ENCODE assay signal across 25 cellular contexts in the genomic region with DNA sequence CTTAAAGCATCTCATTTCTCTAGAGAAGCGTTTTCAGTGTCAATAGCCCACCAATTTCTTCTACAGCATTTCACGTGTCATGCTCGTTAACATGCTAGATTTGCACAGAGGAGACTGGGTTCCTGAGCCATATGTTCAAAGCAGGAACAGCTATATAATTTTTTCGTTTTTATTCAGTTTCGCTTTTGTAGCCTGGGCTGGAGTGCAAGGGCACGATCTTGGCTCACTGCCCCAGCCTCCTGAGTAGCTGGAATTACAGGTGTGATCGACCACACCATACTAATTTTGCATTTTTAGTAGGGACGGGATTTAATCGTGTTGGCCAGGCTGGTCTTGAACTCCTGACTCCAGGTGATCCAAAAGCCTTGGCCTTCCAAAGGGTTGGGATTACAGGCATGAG.
"Had no signal": no experiment of that assay in that cellular context is flagged by ENCODE, and none has a peak within 500 bp of the region (broad histone marks: within the 10 kb centered on the region; RNA-seq: fewer than 3 reads in every experiment).

No MANE protein-coding gene starts in this region.

- H3K4me3 Mint-ChIP-seq: activated B cell treated with CpG ODN at 0.5 μM for 24 hours; activated CD4-positive, alpha-beta memory T cell treated with anti-CD3 and anti-CD28 coated beads, Interleukin-2, amount 10 ng/mL, durations not matched to agents 7 days and 5 days; activated CD4-positive, alpha-beta T cell treated with anti-CD3 and anti-CD28 coated beads, Interleukin-2, amount 10 ng/mL, durations not matched to agents 24 days and 14 days; activated naive CD4-positive, alpha-beta T cell treated with anti-CD3 and anti-CD28 coated beads for 36 hours; activated naive CD8-positive, alpha-beta T cell; activated T-helper 17 cell treated with anti-CD3 and anti-CD28 coated beads, Interleukin-2, amount 50 U/mL, for 72 hours; T-helper 17 cell had no signal

- H3K27me3 Mint-ChIP-seq: activated B cell treated with CpG ODN at 0.5 μM for 24 hours; activated naive CD8-positive, alpha-beta T cell; activated T-helper 17 cell treated with anti-CD3 and anti-CD28 coated beads, Interleukin-2, amount 50 U/mL, for 72 hours; T-helper 17 cell had no signal

- H3K27me3 ChIP-seq: brain microvascular endothelial cell had no signal

- H3K4me2 ChIP-seq: KMS-11 had no signal

- H3K9me3 Mint-ChIP-seq: activated B cell treated with CpG ODN at 0.5 μM for 24 hours; activated CD4-positive, alpha-beta memory T cell treated with anti-CD3 and anti-CD28 coated beads, Interleukin-2, amount 10 ng/mL, durations not matched to agents 7 days and 5 days; activated CD4-positive, alpha-beta T cell treated with anti-CD3 and anti-CD28 coated beads, Interleukin-2, amount 10 ng/mL, durations not matched to agents 24 days and 14 days; activated naive CD4-positive, alpha-beta T cell treated with anti-CD3 and anti-CD28 coated beads for 36 hours; activated T-helper 17 cell treated with anti-CD3 and anti-CD28 coated beads, Interleukin-2, amount 50 U/mL, for 72 hours had no signal

- ATAC-seq: activated T-helper 17 cell treated with anti-CD3 and anti-CD28 coated beads, Interleukin-2, amount 50 U/mL, for 72 hours; Panc1; T-helper 17 cell had no signal

- DNase-seq: activated B cell treated with CpG ODN at 0.5 μM for 24 hours; activated CD4-positive, alpha-beta memory T cell treated with anti-CD3 and anti-CD28 coated beads, Interleukin-2, amount 10 ng/mL, durations not matched to agents 7 days and 5 days; activated CD4-positive, alpha-beta T cell treated with anti-CD3 and anti-CD28 coated beads for 1 hour; activated CD4-positive, alpha-beta T cell treated with anti-CD3 and anti-CD28 coated beads, Interleukin-2, amount 10 ng/mL, durations not matched to agents 24 days and 14 days; activated gamma-delta T cell; activated naive CD4-positive, alpha-beta T cell treated with anti-CD3 and anti-CD28 coated beads for 36 hours; activated T-cell treated with anti-CD3 and anti-CD28 coated beads for 4 hours; activated T-cell treated with anti-CD3 and anti-CD28 coated beads, Interleukin-2, amount 50 U/mL, for 48 hours; amygdala; brain microvascular endothelial cell; cerebellar nuclear complex; MM.1S; NCI-H1105 treated with DMSO at 0.1 percent for 48 hours; NCI-H1436 treated with DMSO at 0.1 percent for 48 hours; NCI-H187; NCI-H2081; NCI-H510A treated with DMSO at 0.1 percent for 48 hours; OCI-M1; SHP77 treated with DMSO at 0.1 percent for 48 hours; T-helper 17 cell; T-helper 9 cell had no signal

- H3K27ac ChIP-seq: brain microvascular endothelial cell, KMS-11 had no signal

- H3K4me1 Mint-ChIP-seq: activated B cell treated with CpG ODN at 0.5 μM for 24 hours had no signal

- H3K36me3 Mint-ChIP-seq: activated naive CD8-positive, alpha-beta T cell had no signal

- H3K9ac ChIP-seq: KMS-11 had no signal

- H3K36me3 ChIP-seq: brain microvascular endothelial cell had no signal

- H3K27ac Mint-ChIP-seq: activated B cell treated with CpG ODN at 0.5 μM for 24 hours; activated CD4-positive, alpha-beta memory T cell treated with anti-CD3 and anti-CD28 coated beads, Interleukin-2, amount 10 ng/mL, durations not matched to agents 7 days and 5 days; activated CD4-positive, alpha-beta T cell treated with anti-CD3 and anti-CD28 coated beads, Interleukin-2, amount 10 ng/mL, durations not matched to agents 24 days and 14 days; activated naive CD4-positive, alpha-beta T cell treated with anti-CD3 and anti-CD28 coated beads for 36 hours; activated naive CD8-positive, alpha-beta T cell; activated T-helper 17 cell treated with anti-CD3 and anti-CD28 coated beads, Interleukin-2, amount 50 U/mL, for 72 hours; T-helper 17 cell had no signal
